22 cellular contexts compared by ENCODE assay signal in the genomic region with DNA sequence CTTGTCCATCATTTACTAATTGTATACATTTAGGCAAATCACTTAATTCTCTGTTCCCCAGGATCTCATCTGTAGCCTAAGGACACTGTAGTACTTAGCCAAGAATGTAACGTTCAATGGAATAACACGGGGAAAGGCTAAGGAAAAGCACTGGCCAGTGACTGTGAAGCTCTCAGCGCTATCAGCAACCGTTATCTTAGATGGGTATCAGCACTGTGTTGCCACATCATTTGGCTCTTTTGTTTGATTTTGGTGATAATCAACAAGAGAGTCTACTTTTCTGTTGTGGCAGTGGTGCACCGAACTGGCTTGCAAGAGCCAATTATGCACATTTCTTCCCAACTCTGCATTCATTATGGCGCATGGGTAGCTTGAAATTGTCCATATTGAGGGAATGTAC.
DNase-seq lines count a peak whose midpoint lies in the region; ATAC-seq, FAIRE-seq and TF ChIP-seq lines count a peak whose summit lies in the region.
"Had no signal": no experiment of that assay in that cellular context is flagged by ENCODE, and none has a peak within 500 bp of the region (broad histone marks: within the 10 kb centered on the region; RNA-seq: fewer than 3 reads in every experiment).

No MANE protein-coding gene starts in this region.

- no peak for FAIRE-seq in urothelium cell line (lab: Jason Lieb, UNC)
- FAIRE-seq: A549, D721Med, GM12878, GM12892, GM18507 had no signal

- DNase-seq in ELF-1 (ENCODE audit: low read depth, low spot score): peak; percentile 61
- peak; percentile 1 for DNase-seq in brain microvascular endothelial cell
- peak; percentile 54 for DNase-seq in islet precursor cell
- peak; percentile 90 to 98 for DNase-seq in trophoblast cell
- DNase-seq in urothelium cell line (ENCODE audit: low spot score): no peak
- DNase-seq in HuH-7.5 (ENCODE audit: low spot score): no peak
- DNase-seq: AML-193; Caco-2; Calu3; CD4-positive, alpha-beta T cell; CD8-positive, alpha-beta T cell; DMS79 treated with DMSO at 0.1 percent for 48 hours; GDM1 had no signal

- H4K12ac ChIP-seq in trophoblast cell (ENCODE audit: low read depth, low read length): no peak overlapping the region

- no peak overlapping the region for H3K23ac ChIP-seq in trophoblast cell (ENCODE audit: low read length)

- WGBS in trophoblast cell (ENCODE audit: extremely low coverage, insufficient coverage, insufficient read length): no CpG with 5 or more reads among the region's 6 CpGs

- ATAC-seq in GM21360 (IDR thresholded peaks at IDR 0.05; ENCODE audit: unreplicated experiment): no peak
- ATAC-seq: A549; CD8-positive, alpha-beta T cell; GM12878 had no signal

- H3K18ac ChIP-seq in trophoblast cell (ENCODE audit: low read length): no peak overlapping the region

- no peak overlapping the region for H2AK5ac ChIP-seq in trophoblast cell (ENCODE audit: low read length)

- no peak for TF ChIP-seq CTCF in brain microvascular endothelial cell (IDR thresholded peaks at IDR 0.05; ENCODE audit: low read depth, low read length, missing control alignments)

- H2AFZ ChIP-seq in trophoblast cell (ENCODE audit: insufficient read depth, low read length, poor library complexity): no peak overlapping the region

- no peak overlapping the region for H2BK12ac ChIP-seq in trophoblast cell (ENCODE audit: low read length)

- H3K4me3 ChIP-seq in brain microvascular endothelial cell (ENCODE audit: low read depth, low read length): no peak overlapping the region
- no peak overlapping the region for H3K4me3 ChIP-seq in trophoblast cell (ENCODE audit: low read depth, low read length)
- H3K4me3 ChIP-seq: A549; BLaER1 treated with 17β-estradiol and CSF1 and Interleukin-3, amounts not matched to agents 10 nM and 100 nM; GM12878 had no signal

- no peak overlapping the region for H3K9ac ChIP-seq in trophoblast cell (ENCODE audit: low read length)
- H3K9ac ChIP-seq: BLaER1 treated with 17β-estradiol and CSF1 and Interleukin-3, amounts not matched to agents 10 nM and 100 nM had no signal

- H3K14ac ChIP-seq in trophoblast cell (ENCODE audit: low read length): no peak overlapping the region

- H4K91ac ChIP-seq in trophoblast cell (ENCODE audit: low read depth, low read length): no peak overlapping the region

- H3K36me3 ChIP-seq in brain microvascular endothelial cell (replicated peaks): no peaks in the 10 kb centered on the region
- H3K36me3 ChIP-seq in trophoblast cell (ENCODE audit: control insufficient read depth in 1 of 2, insufficient read depth in 2 of 2, low read length in 2 of 2): no peaks in the 10 kb centered on the region
- H3K36me3 ChIP-seq: BLaER1 treated with 17β-estradiol and CSF1 and Interleukin-3, amounts not matched to agents 10 nM and 100 nM had no signal

- peaks cover 0 to 2% of the 10 kb centered on the region in 2 experiments for H3K4me1 ChIP-seq in trophoblast cell (ENCODE audit: control insufficient read depth in 1 of 2, insufficient read depth in 2 of 2, low read length in 2 of 2)
- H3K4me1 ChIP-seq: A549; BLaER1 treated with 17β-estradiol and CSF1 and Interleukin-3, amounts not matched to agents 10 nM and 100 nM; Caco-2 had no signal

- no peak overlapping the region for H3K4me2 ChIP-seq in trophoblast cell (ENCODE audit: low read length)
- H3K4me2 ChIP-seq: A549; BLaER1 treated with 17β-estradiol and CSF1 and Interleukin-3, amounts not matched to agents 10 nM and 100 nM had no signal

- no peaks in the 10 kb centered on the region for H3K79me1 ChIP-seq in trophoblast cell (ENCODE audit: low read length)

- H3K27me3 ChIP-seq in brain microvascular endothelial cell (replicated peaks) (no peaks in the 10 kb centered on the region), trophoblast cell (ENCODE audit: insufficient read depth, low read length) (no peaks in the 10 kb centered on the region)
- H3K27me3 ChIP-seq: BLaER1 treated with 17β-estradiol and CSF1 and Interleukin-3, amounts not matched to agents 10 nM and 100 nM had no signal

- no peak overlapping the region for H2BK5ac ChIP-seq in trophoblast cell (ENCODE audit: low read depth, low read length, poor library complexity)

- H3K4ac ChIP-seq in trophoblast cell (ENCODE audit: low read depth, low read length): no peak overlapping the region

- in situ Hi-C loops in brain microvascular endothelial cell (cut with HindIII; ENCODE audit: low pct_ligation_motif_present, low sequenced_read_pairs): no loop called here

- H4K8ac ChIP-seq in trophoblast cell (ENCODE audit: low read depth, low read length): no peak overlapping the region

- H3K9me3 ChIP-seq in trophoblast cell (ENCODE audit: insufficient read depth, low read depth, low read length): no peaks in the 10 kb centered on the region
- H3K9me3 ChIP-seq: A549; BLaER1 treated with 17β-estradiol and CSF1 and Interleukin-3, amounts not matched to agents 10 nM and 100 nM; Caco-2 had no signal

- no peak overlapping the region for H2BK120ac ChIP-seq in trophoblast cell (ENCODE audit: insufficient read depth, low read length, poor library complexity)

- H3K27ac ChIP-seq in brain microvascular endothelial cell (no peak overlapping the region), trophoblast cell (ENCODE audit: low read depth, low read length) (no peak overlapping the region)
- H3K27ac ChIP-seq: 22Rv1; A549; BLaER1 treated with 17β-estradiol and CSF1 and Interleukin-3, amounts not matched to agents 10 nM and 100 nM; C4-2B had no signal

- no peaks in the 10 kb centered on the region for H3K79me2 ChIP-seq in trophoblast cell (ENCODE audit: control insufficient read depth, insufficient read depth, low read length, poor library complexity)

Comparison
In these comparisons a context has a peak if more than half of its experiments do, and no peak if none do; other contexts are left out.
1. DNase-seq: peak in ELF-1 (single experiment), brain microvascular endothelial cell (single experiment), islet precursor cell (single experiment) and trophoblast cell (2 of 2); none in urothelium cell line (single experiment) and HuH-7.5 (single experiment).